Comparison of ENCODE assay signal across 9 cellular contexts in the genomic region with DNA sequence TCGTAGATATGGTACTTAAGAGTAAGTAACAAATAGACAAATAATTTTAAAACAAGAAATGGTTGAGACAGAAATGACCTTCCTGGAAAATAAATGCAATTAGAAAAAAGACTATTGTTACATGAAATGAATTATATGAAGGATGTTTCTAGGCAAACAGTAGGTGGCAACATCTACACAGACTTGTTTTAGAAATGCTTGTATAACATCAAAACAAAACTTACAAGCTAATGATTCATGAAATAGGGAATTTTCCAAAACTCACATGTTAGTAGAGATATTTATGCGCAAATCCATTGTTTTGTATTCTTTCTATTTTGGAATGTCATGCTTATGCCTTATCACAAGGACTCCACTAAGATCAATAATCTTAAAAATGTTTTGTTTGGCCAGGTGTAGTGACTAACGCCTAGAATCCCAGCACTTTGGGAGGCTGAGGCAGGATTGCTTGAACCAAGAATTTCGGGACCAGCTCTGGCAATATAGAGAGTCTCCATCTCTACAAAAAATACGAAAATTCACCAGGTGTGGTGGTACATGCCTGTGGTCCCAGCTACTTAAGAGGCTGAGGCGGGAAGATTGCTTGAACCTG. TPM values are rescaled to one million over a fixed set of nuclear protein-coding genes. Genes with fewer than 3 reads are reported as not detected.
DNase-seq lines count a peak whose midpoint lies in the region; ATAC-seq and TF ChIP-seq lines count a peak whose summit lies in the region.
"Had no signal": no experiment of that assay in that cellular context is flagged by ENCODE, and none has a peak within 500 bp of the region (broad histone marks: within the 10 kb centered on the region; RNA-seq: fewer than 3 reads in every experiment).

No MANE protein-coding gene starts in this region.

- intact Hi-C loops in heart right ventricle (cut with DNase I): loop anchor here (2.0 to 10.0 kb wide), 8 partner anchors 220 to 415 kb away; a partner anchor contains a TSS
- intact Hi-C loops in left ventricle myocardium superior (cut with micrococcal nuclease): loop anchor here (10.0 kb wide), 1 partner anchor 413 kb away; no protein-coding TSS in a partner anchor

- H3K27me3 ChIP-seq in heart right ventricle: no peaks in the 10 kb centered on the region
- no peaks in the 10 kb centered on the region for H3K27me3 ChIP-seq in skeletal muscle tissue (ENCODE audit: control insufficient read depth in 3 of 3, insufficient read depth in 3 of 3, low read length in 3 of 3)

- H3K36me3 ChIP-seq in heart right ventricle: no peaks in the 10 kb centered on the region
- H3K36me3 ChIP-seq in skeletal muscle tissue (ENCODE audit: control insufficient read depth in 3 of 3, insufficient read depth in 3 of 3, low read length in 3 of 3): no peaks in the 10 kb centered on the region

- H3K4me1 ChIP-seq in heart right ventricle (peaks cover 0 to 13% (median 0%) of the 10 kb centered on the region in 9 donors), skeletal muscle tissue (ENCODE audit: control insufficient read depth in 3 of 3, insufficient read depth in 3 of 3, low read length in 3 of 3) (peaks cover 4 to 8% (median 5%) of the 10 kb centered on the region in 3 donors)

- peak overlapping the region in 1 of 10 donors; percentile 81 for H3K27ac ChIP-seq in heart right ventricle
- peak overlapping the region; percentile 40 for H3K27ac ChIP-seq in skeletal muscle tissue (ENCODE audit: low read depth, low read length)

- peak in 8 of 9 donors; percentile 6 to 54 (median 44) for TF ChIP-seq CTCF in heart right ventricle (IDR thresholded peaks at IDR 0.05)
- peak; percentile 43 for TF ChIP-seq CTCF in epithelial cell of esophagus (IDR thresholded peaks at IDR 0.05; ENCODE audit: insufficient read depth, low read depth, low read length, missing control alignments)

- H3K9me3 ChIP-seq in heart right ventricle (peaks cover 0 to 6% (median 0%) of the 10 kb centered on the region in 11 donors), skeletal muscle tissue (ENCODE audit: control insufficient read depth in 3 of 3, low read length in 3 of 3) (no peaks in the 10 kb centered on the region)

- no peak overlapping the region for H3K9ac ChIP-seq in skeletal muscle tissue (ENCODE audit: low read depth in 1 of 3, low read length in 3 of 3)

- ATAC-seq in heart right ventricle (peak in 2 of 8 donors; percentile 20 to 33), left ventricle myocardium superior (no peak), HG02588 (IDR thresholded peaks at IDR 0.05; ENCODE audit: unreplicated experiment) (peak; percentile 34)
- ATAC-seq: K562 had no signal

- 65 to 66% methylated on average over 6 of the region's 6 CpGs for WGBS in heart right ventricle, 2 donors

- DNase-seq in heart right ventricle: no peak
- DNase-seq in left ventricle myocardium superior: no peak
- DNase-seq in NCI-H226: peak; percentile 6
- DNase-seq in epithelial cell of esophagus (ENCODE audit: low read depth): peak; percentile 71
- DNase-seq in iPS-NIHi7 (ENCODE audit: extremely low spot score): no peak
- no peak for DNase-seq in NCI-H146 treated with DMSO at 0.1 percent for 48 hours (lab: John Stamatoyannopoulos, UW; ENCODE audit: unreplicated experiment)

- no peak overlapping the region for H3K4me3 ChIP-seq in heart right ventricle
- H3K4me3 ChIP-seq in epithelial cell of esophagus (ENCODE audit: low read length): no peak overlapping the region
- no peak overlapping the region for H3K4me3 ChIP-seq in skeletal muscle tissue (ENCODE audit: low read length in 3 of 3)
- H3K4me3 ChIP-seq: K562 had no signal

RNA-seq across cellular contexts. Expression of a gene that starts 32.3 kb away (rescaled TPM):
- total RNA-seq in heart right ventricle (not detected), left ventricle myocardium superior (not detected), skeletal muscle tissue (not detected)
- polyA plus RNA-seq in heart right ventricle: not detected
- total RNA-seq: K562 had no signal

Comparison
In these comparisons a context has a peak if more than half of its experiments do, and no peak if none do; other contexts are left out.
1. DNase-seq: peak in NCI-H226 (single experiment) and epithelial cell of esophagus (single experiment); none in heart right ventricle (0 of 2), left ventricle myocardium superior (single experiment), iPS-NIHi7 (single experiment) and NCI-H146 treated with DMSO at 0.1 percent for 48 hours (single experiment).